8 cellular contexts compared by ENCODE assay signal in genomic region chr15:51647128-51647562, GRCh38. TPM values are rescaled to one million over a fixed set of nuclear protein-coding genes. Genes with fewer than 3 reads are reported as not detected.
DNase-seq lines count a peak whose midpoint lies in the region; ATAC-seq, FAIRE-seq and TF ChIP-seq lines count a peak whose summit lies in the region.

No MANE protein-coding gene starts in this region.

- H3K27me3 Mint-ChIP-seq in naive thymus-derived CD4-positive, alpha-beta T cell = peaks cover 0 to 21% (median 0%) of the 10 kb centered on the region in 5 donors
- peaks cover 9% of the 10 kb centered on the region for H3K27me3 Mint-ChIP-seq in T-helper 17 cell

- H3K36me3 Mint-ChIP-seq in naive thymus-derived CD4-positive, alpha-beta T cell = no peaks in the 10 kb centered on the region
- no peaks in the 10 kb centered on the region for H3K36me3 Mint-ChIP-seq in T-helper 17 cell (ENCODE audit: low read depth)

- POLR2A ChIA-PET in naive thymus-derived CD4-positive, alpha-beta T cell (lab: Charles Lee) = interaction anchor here (0.7 kb wide), 1 partner anchor 240 kb away, joined by 3 read pairs; no protein-coding TSS in a partner anchor

- H3K27me3 ChIP-seq in body of pancreas = no peaks in the 10 kb centered on the region
- no peaks in the 10 kb centered on the region for H3K27me3 ChIP-seq in naive thymus-derived CD4-positive, alpha-beta T cell (ENCODE audit: control insufficient read depth in 2 of 2, insufficient read depth in 2 of 2, low read length in 2 of 2)

- no peak overlapping the region for H3K27ac ChIP-seq in body of pancreas
- no peak overlapping the region for H3K27ac ChIP-seq in naive thymus-derived CD4-positive, alpha-beta T cell (ENCODE audit: low read depth, low read length)

- H3K9me3 Mint-ChIP-seq in naive thymus-derived CD4-positive, alpha-beta T cell = no peaks in the 10 kb centered on the region

- no peaks in the 10 kb centered on the region for H3K4me1 ChIP-seq in body of pancreas
- H3K4me1 ChIP-seq in naive thymus-derived CD4-positive, alpha-beta T cell (ENCODE audit: control insufficient read depth in 2 of 2, insufficient read depth in 2 of 2, low read length in 2 of 2) = no peaks in the 10 kb centered on the region

- intact Hi-C loops in body of pancreas (cut with DNase I) = no loop called here
- intact Hi-C loops in naive thymus-derived CD4-positive, alpha-beta T cell (cut with micrococcal nuclease) = no loop called here

- H3K9me3 ChIP-seq in body of pancreas = no peaks in the 10 kb centered on the region
- no peaks in the 10 kb centered on the region for H3K9me3 ChIP-seq in naive thymus-derived CD4-positive, alpha-beta T cell (ENCODE audit: control insufficient read depth in 2 of 3, low read length in 3 of 3)
- no peaks in the 10 kb centered on the region for H3K9me3 ChIP-seq in T-helper 17 cell (ENCODE audit: control insufficient read depth, low read length, poor library complexity, severe bottlenecking)

- H3K4me3 Mint-ChIP-seq in naive thymus-derived CD4-positive, alpha-beta T cell = no peak overlapping the region
- no peak overlapping the region for H3K4me3 Mint-ChIP-seq in T-helper 17 cell

- CTCF ChIA-PET in naive thymus-derived CD4-positive, alpha-beta T cell (lab: Charles Lee) = interaction anchor here (0.7 to 4.4 kb wide), 3 partner anchors 87 to 129 kb away, joined by 5 to 34 read pairs (median 7); no protein-coding TSS in a partner anchor

- DNase-seq in EH (ENCODE audit: low read depth) (peak; percentile 70), NCI-H2227 (lab: John Stamatoyannopoulos, UW; ENCODE audit: unreplicated experiment) (peak; percentile 28), body of pancreas (peak in 3 of 4 donors; percentile 21 to 57 (median 33)), GM12892 (ENCODE audit: insufficient read length) (no peak), T-helper 17 cell (no peak)
- no peak for DNase-seq in naive thymus-derived CD4-positive, alpha-beta T cell
- no peak for DNase-seq in activated T-cell treated with anti-CD3 and anti-CD28 coated beads, Interleukin-2, amount 50 U/mL, for 1 hour

- TF ChIP-seq POLR2A in body of pancreas (IDR thresholded peaks at IDR 0.05) (no peak), GM12892 (IDR thresholded peaks at IDR 0.05; ENCODE audit: low read depth, low read length) (no peak)

- ATAC-seq in body of pancreas (no peak), T-helper 17 cell (no peak), HG03521 (IDR thresholded peaks at IDR 0.05; ENCODE audit: unreplicated experiment) (no peak)
- peak; percentile 57 for ATAC-seq in naive thymus-derived CD4-positive, alpha-beta T cell

- TF ChIP-seq CTCF in body of pancreas (IDR thresholded peaks at IDR 0.05) = no peak

- H3K4me3 ChIP-seq in body of pancreas = no peak overlapping the region
- H3K4me3 ChIP-seq in naive thymus-derived CD4-positive, alpha-beta T cell (ENCODE audit: low read length) = no peak overlapping the region

- H3K27ac Mint-ChIP-seq in naive thymus-derived CD4-positive, alpha-beta T cell = no peak overlapping the region
- H3K27ac Mint-ChIP-seq in T-helper 17 cell = no peak overlapping the region

- FAIRE-seq in GM12892 (lab: Jason Lieb, UNC) = no peak

- WGBS in body of pancreas, 2 donors = 43 to 53% methylated on average over 3 of the region's 3 CpGs

- no peaks in the 10 kb centered on the region for H3K36me3 ChIP-seq in body of pancreas (replicated peaks in 1 of 2; ENCODE audit: insufficient read depth in 1 of 2, low read depth in 2 of 2)
- H3K36me3 ChIP-seq in naive thymus-derived CD4-positive, alpha-beta T cell (ENCODE audit: control insufficient read depth in 2 of 3, insufficient read depth in 3 of 3, low read length in 3 of 3) = no peaks in the 10 kb centered on the region

- H3K4me1 Mint-ChIP-seq in naive thymus-derived CD4-positive, alpha-beta T cell = no peaks in the 10 kb centered on the region
- peaks cover 5% of the 10 kb centered on the region for H3K4me1 Mint-ChIP-seq in T-helper 17 cell

RNA-seq across cellular contexts. Expression of gene DMXL2, which starts 24.6 kb away (rescaled TPM):
- total RNA-seq in body of pancreas = 10 to 100 TPM; 34.8 to 48.1 TPM
- 10 to 100 TPM in 2 of 5 experiments, 1 to 10 TPM in 3; 6.4 to 58.3 (median 7.2) TPM for total RNA-seq in naive thymus-derived CD4-positive, alpha-beta T cell
- 1 to 10 TPM; 1.1 to 2.2 TPM for polyA plus RNA-seq in naive thymus-derived CD4-positive, alpha-beta T cell
- polyA plus RNA-seq in GM12892 (2012; ENCODE audit: missing spikeins) = 19.3 TPM
- total RNA-seq in T-helper 17 cell = 1 to 10 TPM; 5.5 to 7.5 TPM

RNA-seq across cellular contexts. Expression of gene SCG3, which starts 34.2 kb away (rescaled TPM):
- 1 to 10 TPM; 2.9 to 6.3 TPM for total RNA-seq in body of pancreas
- not detected for total RNA-seq in naive thymus-derived CD4-positive, alpha-beta T cell
- polyA plus RNA-seq in naive thymus-derived CD4-positive, alpha-beta T cell = not detected
- 0.21 TPM for polyA plus RNA-seq in GM12892 (2012; ENCODE audit: missing spikeins)
- not detected for total RNA-seq in T-helper 17 cell

Comparison
In these comparisons a context has a peak if more than half of its experiments do, and no peak if none do; other contexts are left out.
1. DNase-seq: peak in EH (single experiment), NCI-H2227 (single experiment) and body of pancreas (3 of 4); none in naive thymus-derived CD4-positive, alpha-beta T cell (0 of 9), activated T-cell treated with anti-CD3 and anti-CD28 coated beads, Interleukin-2, amount 50 U/mL, for 1 hour (single experiment), GM12892 (single experiment) and T-helper 17 cell (0 of 3).